Comparison of ENCODE assay signal across 21 cellular contexts in the genomic region with DNA sequence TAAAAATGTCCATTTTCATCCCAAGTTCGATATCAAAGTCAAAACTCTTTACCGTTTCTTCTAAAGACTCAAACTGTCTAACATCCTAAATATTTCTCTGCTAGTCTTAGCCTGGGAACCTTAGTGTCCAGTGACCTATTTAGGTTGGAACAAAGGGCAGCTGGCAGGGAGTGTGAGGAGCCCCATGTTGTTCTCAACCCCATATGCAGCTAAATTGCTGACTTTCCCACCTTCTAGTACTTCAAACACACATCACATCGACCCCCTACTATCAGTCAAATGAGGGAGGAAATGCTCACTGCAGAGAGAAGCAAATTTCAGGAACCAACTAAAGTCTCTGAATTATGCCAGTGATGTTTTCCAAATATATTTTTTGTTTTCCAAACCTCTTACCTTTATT.
"Had no signal": no experiment of that assay in that cellular context is flagged by ENCODE, and none has a peak within 500 bp of the region (broad histone marks: within the 10 kb centered on the region; RNA-seq: fewer than 3 reads in every experiment).

No MANE protein-coding gene starts in this region.

- FAIRE-seq: urothelium cell line had no signal

- H3K4me1 ChIP-seq: gastrocnemius medialis, lower lobe of right lung, psoas muscle, spleen, tibial nerve, upper lobe of left lung had no signal

- DNase-seq: effector memory CD8-positive, alpha-beta T cell; gastrocnemius medialis; head of caudate nucleus; left colon; left ventricle myocardium superior; lower lobe of right lung; natural killer cell; ovary; posterior cingulate gyrus; psoas muscle; right cardiac atrium; spleen; stimulated activated CD4-positive, alpha-beta T cell treated with anti-CD3 and anti-CD28 coated beads, Interleukin-2, amount 100 ng/mL, for 48 hours; stimulated activated naive B cell treated with anti-CD40 and anti-IgM and Interleukin-4, amounts not matched to agents 10 μg/mL and 1 μg/mL and 100 μg/mL, for 72 hours; upper lobe of left lung had no signal

- H3K4me3 ChIP-seq: coronary artery, gastrocnemius medialis, lower lobe of right lung, ovary, psoas muscle, skin epidermis, spleen, thoracic aorta, tibial nerve, upper lobe of left lung had no signal

- H3K9me3 ChIP-seq: gastrocnemius medialis, lower lobe of right lung, ovary, psoas muscle, spleen, thoracic aorta, tibial nerve, upper lobe of left lung had no signal

- H3K36me3 Mint-ChIP-seq: natural killer cell; stimulated activated naive B cell treated with anti-CD40 and anti-IgM and Interleukin-4, amounts not matched to agents 10 μg/mL and 1 μg/mL and 100 μg/mL, for 72 hours had no signal

- H3K9me3 Mint-ChIP-seq: stimulated activated naive B cell treated with anti-CD40 and anti-IgM and Interleukin-4, amounts not matched to agents 10 μg/mL and 1 μg/mL and 100 μg/mL, for 72 hours; stimulated activated naive CD8-positive, alpha-beta T cell treated with anti-CD3 and anti-CD28 coated beads, Interleukin-15, Interleukin-2, amounts not matched to agents 100 ng/mL and 50 ng/mL, for 24 hours had no signal

- H3K27me3 Mint-ChIP-seq: effector memory CD8-positive, alpha-beta T cell; stimulated activated naive B cell treated with anti-CD40 and anti-IgM and Interleukin-4, amounts not matched to agents 10 μg/mL and 1 μg/mL and 100 μg/mL, for 72 hours; stimulated activated naive CD8-positive, alpha-beta T cell treated with anti-CD3 and anti-CD28 coated beads, Interleukin-15, Interleukin-2, amounts not matched to agents 100 ng/mL and 50 ng/mL, for 24 hours had no signal

- H3K27ac ChIP-seq: coronary artery, gastrocnemius medialis, lower lobe of right lung, ovary, psoas muscle, skin epidermis, spleen, thoracic aorta, tibial nerve, upper lobe of left lung had no signal

- H3K27me3 ChIP-seq: gastrocnemius medialis, ovary, spleen, tibial nerve, upper lobe of left lung had no signal

- ATAC-seq: effector memory CD8-positive, alpha-beta T cell; gastrocnemius medialis; left colon; left ventricle myocardium superior; lower lobe of right lung; natural killer cell; psoas muscle; right cardiac atrium; stimulated activated naive B cell treated with anti-CD40 and anti-IgM and Interleukin-4, amounts not matched to agents 10 μg/mL and 1 μg/mL and 100 μg/mL, for 72 hours had no signal

- H3K36me3 ChIP-seq: gastrocnemius medialis, lower lobe of right lung, ovary, spleen, thoracic aorta, tibial nerve, upper lobe of left lung had no signal

- H3K4me1 Mint-ChIP-seq: natural killer cell; stimulated activated naive B cell treated with anti-CD40 and anti-IgM and Interleukin-4, amounts not matched to agents 10 μg/mL and 1 μg/mL and 100 μg/mL, for 72 hours had no signal

- H3K27ac Mint-ChIP-seq: effector memory CD8-positive, alpha-beta T cell; natural killer cell; stimulated activated naive B cell treated with anti-CD40 and anti-IgM and Interleukin-4, amounts not matched to agents 10 μg/mL and 1 μg/mL and 100 μg/mL, for 72 hours; stimulated activated naive CD8-positive, alpha-beta T cell treated with anti-CD3 and anti-CD28 coated beads, Interleukin-15, Interleukin-2, amounts not matched to agents 100 ng/mL and 50 ng/mL, for 24 hours had no signal

- H3K4me3 Mint-ChIP-seq: effector memory CD8-positive, alpha-beta T cell; natural killer cell; stimulated activated naive B cell treated with anti-CD40 and anti-IgM and Interleukin-4, amounts not matched to agents 10 μg/mL and 1 μg/mL and 100 μg/mL, for 72 hours; stimulated activated naive CD8-positive, alpha-beta T cell treated with anti-CD3 and anti-CD28 coated beads, Interleukin-15, Interleukin-2, amounts not matched to agents 100 ng/mL and 50 ng/mL, for 24 hours had no signal
